Comparison of ENCODE assay signal across 32 cellular contexts in the genomic region with DNA sequence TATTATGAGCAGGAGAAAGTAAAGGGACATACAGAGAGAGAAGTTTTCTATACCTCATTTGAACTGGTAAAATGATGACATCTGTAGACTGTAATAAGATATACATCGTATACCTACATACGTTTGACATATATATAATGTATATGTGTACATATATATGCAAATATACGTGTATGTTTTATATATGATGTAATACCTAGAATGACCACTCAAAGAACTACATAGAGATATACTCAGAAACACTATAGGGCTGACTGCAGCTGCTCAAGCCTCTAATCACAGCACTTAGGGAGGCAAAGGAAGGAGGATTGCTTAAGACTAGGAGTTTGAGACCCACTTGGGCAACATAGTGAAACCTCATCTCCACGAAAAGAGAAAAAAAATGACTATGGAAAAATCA.
"Had no signal": no experiment of that assay in that cellular context is flagged by ENCODE, and none has a peak within 500 bp of the region (broad histone marks: within the 10 kb centered on the region; RNA-seq: fewer than 3 reads in every experiment).

No MANE protein-coding gene starts in this region.

- H3K27ac Mint-ChIP-seq: activated CD4-positive, alpha-beta memory T cell treated with anti-CD3 and anti-CD28 coated beads, Interleukin-2, amount 10 ng/mL, durations not matched to agents 7 days and 5 days; activated CD4-positive, alpha-beta T cell treated with anti-CD3 and anti-CD28 coated beads, Interleukin-2, amount 10 ng/mL, durations not matched to agents 7 days and 5 days; activated naive CD4-positive, alpha-beta T cell treated with anti-CD3 and anti-CD28 coated beads, Interleukin-2, amount 10 ng/mL, durations not matched to agents 7 days and 5 days; activated naive CD4-positive, alpha-beta T cell treated with anti-CD3 and anti-CD28 coated beads, Interleukin-2, amount 50 U/mL, for 72 hours; activated naive CD8-positive, alpha-beta T cell treated with anti-CD3 and anti-CD28 coated beads, Interleukin-2, amount 10 ng/mL, durations not matched to agents 7 days and 5 days; activated T-cell treated with anti-CD3 and anti-CD28 coated beads, Interleukin-2, amount 50 U/mL, for 24 hours; activated T-cell treated with anti-CD3 and anti-CD28 coated beads, Interleukin-2, amount 50 U/mL, for 72 hours; dendritic cell treated with granulocyte-macrophage colony-stimulating factor and Interleukin-4, amounts not matched to agents 40 ng/mL and 50 ng/mL, for 4 days; endodermal cell; WTC11 had no signal

- H3K27me3 ChIP-seq: brain microvascular endothelial cell, esophagus muscularis mucosa, gastroesophageal sphincter had no signal

- H3K4me1 Mint-ChIP-seq: activated naive CD4-positive, alpha-beta T cell treated with anti-CD3 and anti-CD28 coated beads, Interleukin-2, amount 10 ng/mL, durations not matched to agents 7 days and 5 days; endodermal cell had no signal

- H3K4me3 Mint-ChIP-seq: activated CD4-positive, alpha-beta memory T cell treated with anti-CD3 and anti-CD28 coated beads, Interleukin-2, amount 10 ng/mL, durations not matched to agents 7 days and 5 days; activated CD4-positive, alpha-beta T cell treated with anti-CD3 and anti-CD28 coated beads, Interleukin-2, amount 10 ng/mL, durations not matched to agents 7 days and 5 days; activated naive CD4-positive, alpha-beta T cell treated with anti-CD3 and anti-CD28 coated beads, Interleukin-2, amount 10 ng/mL, durations not matched to agents 7 days and 5 days; activated naive CD8-positive, alpha-beta T cell treated with anti-CD3 and anti-CD28 coated beads, Interleukin-2, amount 10 ng/mL, durations not matched to agents 7 days and 5 days; activated T-cell treated with anti-CD3 and anti-CD28 coated beads, Interleukin-2, amount 50 U/mL, for 24 hours; activated T-cell treated with anti-CD3 and anti-CD28 coated beads, Interleukin-2, amount 50 U/mL, for 72 hours; central memory CD8-positive, alpha-beta T cell; dendritic cell treated with granulocyte-macrophage colony-stimulating factor and Interleukin-4, amounts not matched to agents 40 ng/mL and 50 ng/mL, for 4 days; endodermal cell; WTC11 had no signal

- H3K36me3 ChIP-seq: brain microvascular endothelial cell, esophagus muscularis mucosa, gastroesophageal sphincter had no signal

- H3K36me3 Mint-ChIP-seq: activated naive CD4-positive, alpha-beta T cell treated with anti-CD3 and anti-CD28 coated beads, Interleukin-2, amount 10 ng/mL, durations not matched to agents 7 days and 5 days; WTC11 had no signal

- DNase-seq: activated CD4-positive, alpha-beta memory T cell treated with anti-CD3 and anti-CD28 coated beads, Interleukin-2, amount 10 ng/mL, durations not matched to agents 7 days and 5 days; activated CD4-positive, alpha-beta T cell treated with anti-CD3 and anti-CD28 coated beads for 1 hour; activated CD4-positive, alpha-beta T cell treated with anti-CD3 and anti-CD28 coated beads for 4 hours; activated CD4-positive, alpha-beta T cell treated with anti-CD3 and anti-CD28 coated beads, Interleukin-2, amount 10 ng/mL, durations not matched to agents 7 days and 5 days; activated CD4-positive, alpha-beta T cell treated with anti-CD3 and anti-CD28 coated beads, Interleukin-2, amount 50 U/mL, for 4 hours; activated CD8-positive, alpha-beta memory T cell treated with anti-CD3 and anti-CD28 coated beads, Interleukin-2, amount 50 U/mL, for 48 hours; activated gamma-delta T cell; activated naive CD4-positive, alpha-beta T cell; activated naive CD4-positive, alpha-beta T cell treated with anti-CD3 and anti-CD28 coated beads, Interleukin-2, amount 10 ng/mL, durations not matched to agents 7 days and 5 days; activated naive CD8-positive, alpha-beta T cell treated with anti-CD3 and anti-CD28 coated beads, Interleukin-2, amount 10 ng/mL, durations not matched to agents 7 days and 5 days; activated T-cell treated with anti-CD3 and anti-CD28 coated beads for 4 hours; activated T-cell treated with anti-CD3 and anti-CD28 coated beads, Interleukin-2, amount 50 U/mL, for 24 hours; activated T-cell treated with anti-CD3 and anti-CD28 coated beads, Interleukin-2, amount 50 U/mL, for 72 hours; amniotic stem cell; anterior cingulate cortex; brain microvascular endothelial cell; dorsolateral prefrontal cortex; effector memory CD4-positive, alpha-beta T cell; endodermal cell; erythroblast; foreskin melanocyte; head of caudate nucleus; hippocampal formation; T-helper 2 cell had no signal

- ATAC-seq: activated naive CD4-positive, alpha-beta T cell treated with anti-CD3 and anti-CD28 coated beads, Interleukin-2, amount 50 U/mL, for 72 hours; activated T-cell treated with anti-CD3 and anti-CD28 coated beads, Interleukin-2, amount 50 U/mL, for 72 hours; gastroesophageal sphincter; WTC11 had no signal

- H3K4me1 ChIP-seq: esophagus muscularis mucosa, gastroesophageal sphincter had no signal

- H3K9me3 ChIP-seq: esophagus muscularis mucosa, gastroesophageal sphincter had no signal

- H3K27me3 Mint-ChIP-seq: activated CD4-positive, alpha-beta memory T cell treated with anti-CD3 and anti-CD28 coated beads, Interleukin-2, amount 10 ng/mL, durations not matched to agents 7 days and 5 days had no signal

- H3K4me3 ChIP-seq: coronary artery, dorsolateral prefrontal cortex, esophagus muscularis mucosa, gastroesophageal sphincter had no signal

- H3K27ac ChIP-seq: brain microvascular endothelial cell, coronary artery, dorsolateral prefrontal cortex, esophagus muscularis mucosa, gastroesophageal sphincter, VCaP had no signal

- H3K9me3 Mint-ChIP-seq: activated naive CD4-positive, alpha-beta T cell treated with anti-CD3 and anti-CD28 coated beads, Interleukin-2, amount 10 ng/mL, durations not matched to agents 7 days and 5 days; activated T-cell treated with anti-CD3 and anti-CD28 coated beads, Interleukin-2, amount 50 U/mL, for 24 hours had no signal
